ENCODE assay signal across 8 cellular contexts in the genomic region with DNA sequence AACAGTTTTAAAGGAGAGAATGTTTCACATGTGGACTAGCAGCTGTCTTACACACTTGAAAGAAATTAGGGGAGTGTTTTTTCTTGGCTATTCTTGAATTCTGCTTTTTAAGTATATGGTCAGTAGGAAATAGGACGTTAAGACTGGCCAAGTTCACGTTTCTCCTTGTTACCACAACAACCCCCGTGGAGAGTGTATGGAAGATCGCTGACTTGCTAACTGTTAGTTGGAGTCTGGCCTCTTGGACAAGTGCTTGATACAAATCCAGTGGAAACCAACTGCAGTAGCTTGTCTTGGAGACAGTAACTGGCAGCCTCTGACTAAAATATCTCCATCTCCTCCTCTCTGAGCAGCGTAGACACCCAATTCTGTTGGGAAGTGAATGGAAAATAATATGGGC. TPM values are rescaled to one million over a fixed set of nuclear protein-coding genes. Genes with fewer than 3 reads are reported as not detected.
DNase-seq lines count a peak whose midpoint lies in the region; ATAC-seq and TF ChIP-seq lines count a peak whose summit lies in the region.

No MANE protein-coding gene starts in this region.

- peak overlapping the region; percentile 47 to 77 (median 66) for H3K4me3 ChIP-seq in heart right ventricle
- H3K4me3 ChIP-seq in mucosa of rectum (ENCODE audit: low read length in 2 of 2): peak overlapping the region; percentile 74 to 87
- H3K4me3 ChIP-seq in aorta (ENCODE audit: low read length in 2 of 2): no peak overlapping the region

- intact Hi-C loops in heart right ventricle (cut with DNase I): loop anchor here in 2 of 10 donors (2.0 to 5.0 kb wide), 2 partner anchors 24 to 259 kb away; no protein-coding TSS in a partner anchor
- intact Hi-C loops in Right ventricle myocardium inferior (cut with DNase I): loop anchor here (2.0 kb wide), 1 partner anchor 104 kb away; no protein-coding TSS in a partner anchor
- intact Hi-C loops in aorta (cut with DNase I): no loop called here

- WGBS in heart right ventricle, 2 donors: 4 to 14% methylated on average over 5 of the region's 5 CpGs
- WGBS in aorta, 2 donors: 1 to 3% methylated on average over 5 of the region's 5 CpGs

- ATAC-seq in heart right ventricle (no peak), Right ventricle myocardium inferior (no peak), aorta (ENCODE audit: low FRiP score) (no peak)

- no peaks in the 10 kb centered on the region for H3K36me3 ChIP-seq in heart right ventricle
- no peaks in the 10 kb centered on the region for H3K36me3 ChIP-seq in mucosa of rectum (ENCODE audit: control insufficient read depth in 2 of 2, insufficient read depth in 2 of 2, low read length in 2 of 2)
- no peaks in the 10 kb centered on the region for H3K36me3 ChIP-seq in aorta (ENCODE audit: control insufficient read depth in 1 of 2, insufficient read depth in 2 of 2, low read length in 1 of 2)

- DNase-seq in heart right ventricle: no peak
- DNase-seq in Right ventricle myocardium inferior (ENCODE audit: missing footprints): no peak
- peak in 5 of 61 donors; percentile 7 to 18 (median 14) for DNase-seq in caudate nucleus (lab: John Stamatoyannopoulos, UW)
- DNase-seq in aorta: no peak
- no peak for DNase-seq in cortex of kidney (lab: John Stamatoyannopoulos, UW)
- DNase-seq in HT-29 (ENCODE audit: low spot score): no peak
- DNase-seq in GM20000 (ENCODE audit: low spot score): no peak

- peaks cover 16 to 45% (median 39%) of the 10 kb centered on the region in 9 donors for H3K4me1 ChIP-seq in heart right ventricle
- peaks cover 25 to 33% of the 10 kb centered on the region in 2 donors for H3K4me1 ChIP-seq in mucosa of rectum (ENCODE audit: control insufficient read depth in 2 of 2, insufficient read depth in 2 of 2, low read length in 2 of 2)
- H3K4me1 ChIP-seq in aorta (ENCODE audit: control insufficient read depth in 1 of 2, insufficient read depth in 2 of 2, low read length in 2 of 2): no peaks in the 10 kb centered on the region

- H3K9me3 ChIP-seq in heart right ventricle: no peaks in the 10 kb centered on the region
- H3K9me3 ChIP-seq in mucosa of rectum (ENCODE audit: control insufficient read depth in 2 of 2, low read length in 2 of 2): no peaks in the 10 kb centered on the region
- no peaks in the 10 kb centered on the region for H3K9me3 ChIP-seq in aorta (ENCODE audit: control insufficient read depth, low read length)

- H3K27me3 ChIP-seq in heart right ventricle (no peaks in the 10 kb centered on the region), mucosa of rectum (ENCODE audit: control insufficient read depth in 2 of 2, insufficient read depth in 2 of 2, low read length in 2 of 2) (no peaks in the 10 kb centered on the region), aorta (ENCODE audit: control insufficient read depth in 1 of 2, insufficient read depth in 2 of 2, low read length in 1 of 2) (no peaks in the 10 kb centered on the region)

- peak overlapping the region; percentile 25 to 99 (median 94) for H3K27ac ChIP-seq in heart right ventricle
- peak overlapping the region; percentile 88 for H3K27ac ChIP-seq in caudate nucleus (ENCODE audit: low read depth, low read length)
- peak overlapping the region; percentile 85 to 89 for H3K27ac ChIP-seq in mucosa of rectum (ENCODE audit: low read depth in 2 of 2, low read length in 2 of 2)
- peak overlapping the region; percentile 21 to 72 for H3K27ac ChIP-seq in aorta (ENCODE audit: low read depth in 1 of 2, low read length in 2 of 2)

- peak overlapping the region; percentile 36 to 49 for H3K9ac ChIP-seq in mucosa of rectum (ENCODE audit: low read depth in 1 of 2, low read length in 2 of 2)

- TF ChIP-seq CTCF in heart right ventricle (IDR thresholded peaks at IDR 0.05): no peak
- TF ChIP-seq CTCF in GM20000 (IDR thresholded peaks at IDR 0.05; ENCODE audit: extremely low read depth, missing control alignments): no peak

RNA-seq across cellular contexts. Expression of gene NFIA, which starts 3.8 kb away (rescaled TPM):
- total RNA-seq in heart right ventricle (100 to 1,000 TPM in 4 of 10 donors, 10 to 100 TPM in 6; 82.4 to 117 (median 97.5) TPM), Right ventricle myocardium inferior (97.6 TPM), aorta (100 to 1,000 TPM; 139 to 221 TPM)
- polyA plus RNA-seq in heart right ventricle (10 to 100 TPM; 11.2 to 24.9 TPM), aorta (10 to 100 TPM; 15.3 to 25.7 TPM)
- total RNA-seq in HT-29 (2014; rRNA removed; shearing (Covaris generic)): 12.3 and 15.9 TPM in 2 replicates

Comparison
In these comparisons a context has a peak if more than half of its experiments do, and no peak if none do; other contexts are left out.
1. H3K4me3 ChIP-seq: peak in heart right ventricle (10 of 10) and mucosa of rectum (2 of 2); none in aorta (0 of 2).
2. Peak in every context shown above with its lines, with median percentiles within 50 percentile points of each other: H3K27ac ChIP-seq.